ENCODE assay signal across 12 cellular contexts in the genomic region with DNA sequence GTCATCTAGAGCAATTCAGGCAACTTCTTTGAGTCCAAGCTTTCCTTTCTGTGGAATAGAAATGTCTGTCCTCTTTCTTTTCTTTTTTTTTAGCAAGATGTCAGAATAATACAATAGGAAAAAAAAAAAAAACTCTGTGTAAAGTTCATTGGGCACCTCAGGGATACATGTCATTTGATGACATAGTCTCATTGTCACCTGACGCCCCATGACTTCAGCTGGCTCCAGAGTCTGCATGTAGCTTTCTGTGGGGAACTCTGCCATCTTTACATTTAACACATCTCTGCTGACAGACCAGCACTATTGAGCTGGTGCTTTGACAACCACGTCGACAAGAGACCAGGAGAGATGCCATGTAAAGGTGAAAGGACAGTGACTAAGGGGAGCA.
DNase-seq lines count a peak whose midpoint lies in the region; ATAC-seq and TF ChIP-seq lines count a peak whose summit lies in the region.
"Had no signal": no experiment of that assay in that cellular context is flagged by ENCODE, and none has a peak within 500 bp of the region (broad histone marks: within the 10 kb centered on the region; RNA-seq: fewer than 3 reads in every experiment).

No MANE protein-coding gene starts in this region.

- no peaks in the 10 kb centered on the region for H3K27me3 ChIP-seq in RWPE2 (ENCODE audit: insufficient read depth, poor library complexity, severe bottlenecking)
- H3K27me3 ChIP-seq in heart right ventricle: no peaks in the 10 kb centered on the region
- no peaks in the 10 kb centered on the region for H3K27me3 ChIP-seq in upper lobe of right lung

- whole genome bisulfite sequencing in heart right ventricle, 2 donors: 57 to 65% methylated on average over 3 of the region's 3 CpGs

- H3K36me3 ChIP-seq in RWPE2 (ENCODE audit: low read depth) (no peaks in the 10 kb centered on the region), heart right ventricle (no peaks in the 10 kb centered on the region), upper lobe of right lung (no peaks in the 10 kb centered on the region)

- DNase-seq in stimulated activated CD4-positive, alpha-beta T cell treated with anti-CD3 and anti-CD28 coated beads, Interleukin-1b, Interleukin-23, amount 100 ng/mL, for 48 hours: peak; percentile 30
- DNase-seq in stimulated activated CD4-positive, alpha-beta T cell treated with anti-CD3 and anti-CD28 coated beads, Interleukin-4, amount 100 ng/mL, for 4 hours: no peak
- DNase-seq in RWPE2 (ENCODE audit: low spot score) (no peak), heart right ventricle (no peak), upper lobe of right lung (no peak)
- DNase-seq: caudate nucleus, glutamatergic neuron, naive B cell, NCI-H1092 had no signal

- H3K27ac ChIP-seq in RWPE2 (ENCODE audit: poor library complexity, severe bottlenecking): peak overlapping the region; percentile 100
- peak overlapping the region; percentile 60 to 96 (median 90) for H3K27ac ChIP-seq in heart right ventricle
- no peak overlapping the region for H3K27ac ChIP-seq in upper lobe of right lung

- ATAC-seq in RWPE2 (ENCODE audit: low read depth): no peak
- peak in 4 of 8 donors; percentile 8 to 35 (median 22) for ATAC-seq in heart right ventricle
- ATAC-seq in upper lobe of right lung: peak; percentile 17
- ATAC-seq in HG03159 (IDR thresholded peaks at IDR 0.05; ENCODE audit: unreplicated experiment): no peak
- no peak for ATAC-seq in HG02970 (IDR thresholded peaks at IDR 0.05; ENCODE audit: low FRiP score, unreplicated experiment)
- ATAC-seq in HG02588 (IDR thresholded peaks at IDR 0.05; ENCODE audit: unreplicated experiment): no peak

- H3K4me1 ChIP-seq in RWPE2 (ENCODE audit: insufficient read depth, poor library complexity, severe bottlenecking): peaks cover 49% of the 10 kb centered on the region
- peaks cover 0 to 60% (median 43%) of the 10 kb centered on the region in 9 donors for H3K4me1 ChIP-seq in heart right ventricle
- H3K4me1 ChIP-seq in upper lobe of right lung: peaks cover 16% of the 10 kb centered on the region

- TF ChIP-seq CTCF in RWPE2 (IDR thresholded peaks at IDR 0.05; ENCODE audit: poor library complexity, severe bottlenecking) (no peak), heart right ventricle (IDR thresholded peaks at IDR 0.05) (no peak), upper lobe of right lung (IDR thresholded peaks at IDR 0.05) (no peak)

- H3K4me3 ChIP-seq in RWPE2 (ENCODE audit: severe bottlenecking) (no peak overlapping the region), heart right ventricle (no peak overlapping the region), upper lobe of right lung (no peak overlapping the region)

- H3K9me3 ChIP-seq in RWPE2 (ENCODE audit: severe bottlenecking) (no peaks in the 10 kb centered on the region), heart right ventricle (no peaks in the 10 kb centered on the region), upper lobe of right lung (no peaks in the 10 kb centered on the region)

- intact Hi-C loops in heart right ventricle (cut with DNase I): loop anchor here in 9 of 10 donors (2.0 to 10.0 kb wide), 7 partner anchors 113 to 516 kb away; a partner anchor contains a TSS
- intact Hi-C loops in upper lobe of right lung (cut with DNase I): no loop called here
